15 cellular contexts compared by ENCODE assay signal in the genomic region with DNA sequence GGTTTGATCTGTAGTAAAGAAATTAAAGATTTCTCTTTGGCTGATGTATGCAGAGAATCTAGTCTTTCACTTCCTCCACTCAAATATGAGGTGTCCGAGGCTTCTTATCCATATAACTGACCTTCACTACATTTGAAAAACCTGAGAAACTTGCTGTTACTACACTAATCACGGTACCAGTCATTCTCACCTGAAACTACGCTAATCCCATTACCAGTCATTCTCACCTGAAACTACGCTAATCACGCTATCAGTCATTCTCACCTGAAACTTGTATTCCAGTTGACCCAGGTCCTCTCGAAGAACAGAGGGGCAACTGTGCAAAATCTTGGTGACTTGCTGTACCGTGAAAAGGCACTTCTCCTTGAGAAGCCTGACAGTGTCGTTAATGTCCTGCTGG. TPM values are rescaled to one million over a fixed set of nuclear protein-coding genes. Genes with fewer than 3 reads are reported as not detected.
A peak's percentile ranks its signal among the peaks of the same experiment; 100 is the strongest.
DNase-seq lines count a peak whose midpoint lies in the region; ATAC-seq and TF ChIP-seq lines count a peak whose summit lies in the region.
"Had no signal": no experiment of that assay in that cellular context is flagged by ENCODE, and none has a peak within 500 bp of the region (broad histone marks: within the 10 kb centered on the region; RNA-seq: fewer than 3 reads in every experiment).

No MANE protein-coding gene starts in this region.

- H3K27me3 ChIP-seq in OCI-LY3 (ENCODE audit: low read depth, low read length), result no peaks in the 10 kb centered on the region
- H3K27me3 ChIP-seq in HAP-1 (ENCODE audit: low read depth), result no peaks in the 10 kb centered on the region
- H3K27me3 ChIP-seq in Peyer's patch, result no peaks in the 10 kb centered on the region
- no peaks in the 10 kb centered on the region for H3K27me3 ChIP-seq in tibial nerve

- WGBS in tibial nerve, 2 donors, result 90 to 92% methylated on average over 8 of the region's 8 CpGs

- TF ChIP-seq POLR2A in Peyer's patch (IDR thresholded peaks at IDR 0.05) (no peak), tibial nerve (IDR thresholded peaks at IDR 0.05) (no peak)

- no peak for TF ChIP-seq CTCF in OCI-LY3 (IDR thresholded peaks at IDR 0.05; ENCODE audit: low read depth, low read length)
- no peak for TF ChIP-seq CTCF in Peyer's patch (IDR thresholded peaks at IDR 0.05)
- no peak for TF ChIP-seq CTCF in tibial nerve (IDR thresholded peaks at IDR 0.05)

- no peaks in the 10 kb centered on the region for H3K9me3 ChIP-seq in OCI-LY3 (ENCODE audit: insufficient read depth, low read length)
- H3K9me3 ChIP-seq in HAP-1, result no peaks in the 10 kb centered on the region
- H3K9me3 ChIP-seq in Peyer's patch, result no peaks in the 10 kb centered on the region
- no peaks in the 10 kb centered on the region for H3K9me3 ChIP-seq in tibial nerve

- in situ Hi-C loops in HAP-1 (cut with MboI; ENCODE audit: low sequenced_read_pairs), result no loop called here

- no peak for TF ChIP-seq EP300 in tibial nerve (IDR thresholded peaks at IDR 0.05)

- peak; percentile 28 for DNase-seq in stimulated activated CD4-positive, alpha-beta T cell treated with anti-CD3 and anti-CD28 coated beads, Interleukin-15, amount 100 ng/mL, for 24 hours
- no peak for DNase-seq in stimulated activated CD4-positive, alpha-beta T cell treated with anti-CD3 and anti-CD28 coated beads, Interleukin-2, amount 100 ng/mL, for 48 hours
- DNase-seq in stimulated activated naive CD8-positive, alpha-beta T cell treated with anti-CD3 and anti-CD28 coated beads, Interleukin-15, amount 100 ng/mL, for 72 hours, result peak in 1 of 2 donors; percentile 38
- no peak for DNase-seq in HAP-1 (ENCODE audit: low spot score in 2 of 2)
- DNase-seq in Peyer's patch, result no peak
- no peak for DNase-seq in tibial nerve (ENCODE audit: low spot score in 2 of 2)
- DNase-seq: activated gamma-delta T cell treated with Interleukin-2 at 50 U/mL for 16 hours; cerebellar nuclear complex; kidney glomerular epithelial cell; NCI-H2171 treated with DMSO at 0.1 percent for 48 hours; stimulated activated CD4-positive, alpha-beta T cell treated with anti-CD3 and anti-CD28 coated beads, Interleukin-1b, Interleukin-23, amount 100 ng/mL, for 48 hours had no signal

- H3K36me3 ChIP-seq in OCI-LY3 (replicated peaks; ENCODE audit: low read depth, low read length) (peaks cover 69% of the 10 kb centered on the region), HAP-1 (replicated peaks) (peaks cover 67% of the 10 kb centered on the region), Peyer's patch (peaks cover 0 to 75% (median 0%) of the 10 kb centered on the region in 3 donors), tibial nerve (peaks cover 0 to 78% (median 3%) of the 10 kb centered on the region in 3 donors)

- peaks cover 91% of the 10 kb centered on the region for H3K79me2 ChIP-seq in OCI-LY3 (ENCODE audit: low read length)

- H3K4me3 Mint-ChIP-seq in stimulated activated naive CD8-positive, alpha-beta T cell treated with anti-CD3 and anti-CD28 coated beads, Interleukin-15, amount 100 ng/mL, for 72 hours, result peak overlapping the region in 1 of 2 donors; percentile 77
- H3K4me3 Mint-ChIP-seq: WTC11 had no signal

- peak; percentile 39 for ATAC-seq in GM21515 (IDR thresholded peaks at IDR 0.05; ENCODE audit: unreplicated experiment)
- peak; percentile 78 for ATAC-seq in stimulated activated naive CD8-positive, alpha-beta T cell treated with anti-CD3 and anti-CD28 coated beads, Interleukin-15, amount 100 ng/mL, for 72 hours
- ATAC-seq: WTC11 had no signal

- H3K27me3 Mint-ChIP-seq in stimulated activated naive CD8-positive, alpha-beta T cell treated with anti-CD3 and anti-CD28 coated beads, Interleukin-15, amount 100 ng/mL, for 72 hours, result no peaks in the 10 kb centered on the region

- H3K27ac Mint-ChIP-seq in stimulated activated naive CD8-positive, alpha-beta T cell treated with anti-CD3 and anti-CD28 coated beads, Interleukin-15, amount 100 ng/mL, for 72 hours, result peak overlapping the region in 1 of 2 donors; percentile 77

- H3K4me1 ChIP-seq in OCI-LY3 (ENCODE audit: low read length) (peaks cover 58% of the 10 kb centered on the region), HAP-1 (peaks cover 2% of the 10 kb centered on the region; the same call in 1 of the 2 replicates), Peyer's patch (peaks cover 0 to 14% (median 5%) of the 10 kb centered on the region in 4 donors), tibial nerve (peaks cover 0 to 35% (median 7%) of the 10 kb centered on the region in 4 donors)

- peaks cover 7% of the 10 kb centered on the region; the same call in 1 of the 2 replicates for H4K20me1 ChIP-seq in OCI-LY3 (ENCODE audit: insufficient read depth, low read length)

- peaks cover 0 to 5% of the 10 kb centered on the region in 2 donors for H3K9me3 Mint-ChIP-seq in stimulated activated naive CD8-positive, alpha-beta T cell treated with anti-CD3 and anti-CD28 coated beads, Interleukin-15, amount 100 ng/mL, for 72 hours
- H3K9me3 Mint-ChIP-seq: WTC11 had no signal

- no peak overlapping the region for H2AFZ ChIP-seq in OCI-LY3 (ENCODE audit: low read depth, low read length)

- peaks cover 62% of the 10 kb centered on the region for H3K4me1 Mint-ChIP-seq in stimulated activated naive CD8-positive, alpha-beta T cell treated with anti-CD3 and anti-CD28 coated beads, Interleukin-15, amount 100 ng/mL, for 72 hours

- peak overlapping the region; percentile 63; the same call in 1 of the 2 replicates for H3K9ac ChIP-seq in OCI-LY3 (ENCODE audit: low read length)

- H3K4me2 ChIP-seq in OCI-LY3 (ENCODE audit: low read length), result peak overlapping the region; percentile 68

- H3K4me3 ChIP-seq in OCI-LY3 (ENCODE audit: low read length) (peak overlapping the region; percentile 53), HAP-1 (no peak overlapping the region), Peyer's patch (no peak overlapping the region), tibial nerve (no peak overlapping the region)
- H3K4me3 ChIP-seq: SK-N-MC had no signal

- peak overlapping the region; percentile 87 for H3K27ac ChIP-seq in OCI-LY3 (ENCODE audit: low read length)
- H3K27ac ChIP-seq in Peyer's patch, result no peak overlapping the region
- H3K27ac ChIP-seq in tibial nerve, result no peak overlapping the region
- H3K27ac ChIP-seq: SK-N-MC had no signal

RNA-seq across cellular contexts. Expression of a gene that starts 5.1 kb away (rescaled TPM):
- total RNA-seq in Peyer's patch (10 to 100 TPM; 28.9 to 55.4 (median 47.9) TPM), tibial nerve (10 to 100 TPM; 28.9 to 60.5 (median 38.9) TPM)

RNA-seq across cellular contexts. Expression of a gene that starts 52.3 kb away (rescaled TPM):
- 100 to 1,000 TPM in 1 of 4 donors, 10 to 100 TPM in 3; 12.1 to 790 (median 26.7) TPM for total RNA-seq in Peyer's patch
- 1 to 10 TPM; 4.1 to 8.1 (median 5.9) TPM for total RNA-seq in tibial nerve

RNA-seq across cellular contexts. Expression of a gene that starts 53.3 kb away (rescaled TPM):
- 10 to 100 TPM; 13.2 to 44.0 (median 28.1) TPM for total RNA-seq in Peyer's patch
- total RNA-seq in tibial nerve, result 10 to 100 TPM; 29.5 to 53.8 (median 38.1) TPM
